ENCODE assay signal across 14 cellular contexts in genomic region chr2:169073211-169073971, GRCh38. TPM values are rescaled to one million over a fixed set of nuclear protein-coding genes. Genes with fewer than 3 reads are reported as not detected.
DNase-seq lines count a peak whose midpoint lies in the region; ATAC-seq lines count a peak whose summit lies in the region.
"Had no signal": no experiment of that assay in that cellular context is flagged by ENCODE, and none has a peak within 500 bp of the region (broad histone marks: within the 10 kb centered on the region; RNA-seq: fewer than 3 reads in every experiment).

No MANE protein-coding gene starts in this region.

- intact Hi-C loops in activated naive CD4-positive, alpha-beta T cell treated with anti-CD3 and anti-CD28 coated beads for 36 hours (cut with micrococcal nuclease): loop anchor here (2.0 to 5.0 kb wide), 3 partner anchors 21 to 861 kb away; no protein-coding TSS in a partner anchor

- H3K4me3 Mint-ChIP-seq in activated naive CD4-positive, alpha-beta T cell treated with anti-CD3 and anti-CD28 coated beads for 36 hours: no peak overlapping the region
- H3K4me3 Mint-ChIP-seq in activated naive CD4-positive, alpha-beta T cell treated with anti-CD3 and anti-CD28 coated beads, Interleukin-2, amount 10 ng/mL, durations not matched to agents 7 days and 5 days: no peak overlapping the region

- H3K27me3 ChIP-seq in endocrine pancreas (ENCODE audit: control insufficient read depth, insufficient read depth, low read length): no peaks in the 10 kb centered on the region
- H3K27me3 ChIP-seq: breast epithelium had no signal

- H3K9me3 Mint-ChIP-seq in activated naive CD4-positive, alpha-beta T cell treated with anti-CD3 and anti-CD28 coated beads for 36 hours: no peaks in the 10 kb centered on the region
- H3K9me3 Mint-ChIP-seq in activated naive CD4-positive, alpha-beta T cell treated with anti-CD3 and anti-CD28 coated beads, Interleukin-2, amount 10 ng/mL, durations not matched to agents 7 days and 5 days: no peaks in the 10 kb centered on the region

- H3K27me3 Mint-ChIP-seq in activated naive CD4-positive, alpha-beta T cell treated with anti-CD3 and anti-CD28 coated beads for 36 hours (ENCODE audit: low read depth): peaks cover 2% of the 10 kb centered on the region
- H3K27me3 Mint-ChIP-seq in activated naive CD4-positive, alpha-beta T cell treated with anti-CD3 and anti-CD28 coated beads, Interleukin-2, amount 10 ng/mL, durations not matched to agents 7 days and 5 days: no peaks in the 10 kb centered on the region

- H3K9ac ChIP-seq in endocrine pancreas (ENCODE audit: control insufficient read depth, insufficient read depth, low read length): no peak overlapping the region

- H3K27ac Mint-ChIP-seq in activated naive CD4-positive, alpha-beta T cell treated with anti-CD3 and anti-CD28 coated beads for 36 hours: peak overlapping the region; percentile 81
- no peak overlapping the region for H3K27ac Mint-ChIP-seq in activated naive CD4-positive, alpha-beta T cell treated with anti-CD3 and anti-CD28 coated beads, Interleukin-2, amount 10 ng/mL, durations not matched to agents 7 days and 5 days
- H3K27ac Mint-ChIP-seq: progenitor cell of endocrine pancreas had no signal

- H3K4me3 ChIP-seq in endocrine pancreas (ENCODE audit: control insufficient read depth, insufficient read depth, low read length): peak overlapping the region; percentile 74
- H3K4me3 ChIP-seq: breast epithelium had no signal

- no peaks in the 10 kb centered on the region for H3K36me3 ChIP-seq in endocrine pancreas (ENCODE audit: control insufficient read depth, insufficient read depth, low read length)
- H3K36me3 ChIP-seq: breast epithelium had no signal

- DNase-seq in activated naive CD4-positive, alpha-beta T cell treated with anti-CD3 and anti-CD28 coated beads for 36 hours: no peak
- no peak for DNase-seq in activated naive CD4-positive, alpha-beta T cell treated with anti-CD3 and anti-CD28 coated beads, Interleukin-2, amount 10 ng/mL, durations not matched to agents 7 days and 5 days
- DNase-seq in HT1080 (ENCODE audit: low read depth) (peak; percentile 48), NCI-H128 (lab: John Stamatoyannopoulos, UW; ENCODE audit: unreplicated experiment) (no peak), NCI-H2107 treated with DMSO at 0.1 percent for 48 hours (lab: John Stamatoyannopoulos, UW; ENCODE audit: unreplicated experiment) (no peak), NCI-H2196 (lab: John Stamatoyannopoulos, UW; ENCODE audit: unreplicated experiment) (no peak)
- DNase-seq in stimulated activated naive CD8-positive, alpha-beta T cell treated with anti-CD3 and anti-CD28 coated beads, Interleukin-15, Interleukin-2, amounts not matched to agents 100 U/mL and 50 U/mL, for 24 hours: no peak
- DNase-seq: DMS153, left colon, NCI-H1436, NCI-H2227 treated with DMSO at 0.1 percent for 48 hours had no signal

- peaks cover 2% of the 10 kb centered on the region for H3K36me3 Mint-ChIP-seq in activated naive CD4-positive, alpha-beta T cell treated with anti-CD3 and anti-CD28 coated beads for 36 hours (ENCODE audit: low read depth)
- no peaks in the 10 kb centered on the region for H3K36me3 Mint-ChIP-seq in activated naive CD4-positive, alpha-beta T cell treated with anti-CD3 and anti-CD28 coated beads, Interleukin-2, amount 10 ng/mL, durations not matched to agents 7 days and 5 days

- H3K9me3 ChIP-seq in endocrine pancreas (ENCODE audit: control insufficient read depth, low read length): no peaks in the 10 kb centered on the region
- H3K9me3 ChIP-seq: breast epithelium had no signal

- peak; percentile 5 for ATAC-seq in stimulated activated naive CD8-positive, alpha-beta T cell treated with anti-CD3 and anti-CD28 coated beads, Interleukin-15, Interleukin-2, amounts not matched to agents 100 U/mL and 50 U/mL, for 24 hours

- H3K4me1 Mint-ChIP-seq in activated naive CD4-positive, alpha-beta T cell treated with anti-CD3 and anti-CD28 coated beads for 36 hours (ENCODE audit: low read depth): peaks cover 41% of the 10 kb centered on the region
- H3K4me1 Mint-ChIP-seq in activated naive CD4-positive, alpha-beta T cell treated with anti-CD3 and anti-CD28 coated beads, Interleukin-2, amount 10 ng/mL, durations not matched to agents 7 days and 5 days: peaks cover 19% of the 10 kb centered on the region

- H3K4me1 ChIP-seq in endocrine pancreas (ENCODE audit: control insufficient read depth, insufficient read depth, low read length): peaks cover 3% of the 10 kb centered on the region
- H3K4me1 ChIP-seq: breast epithelium had no signal

- CTCF ChIA-PET in activated naive CD4-positive, alpha-beta T cell treated with anti-CD3 and anti-CD28 coated beads for 36 hours (lab: Charles Lee): no interaction called here
- CTCF ChIA-PET in activated naive CD4-positive, alpha-beta T cell treated with anti-CD3 and anti-CD28 coated beads, Interleukin-2, amount 10 ng/mL, durations not matched to agents 7 days and 5 days (lab: Charles Lee): no interaction called here

RNA-seq across cellular contexts. Expression of gene DHRS9, which starts 4.0 kb away (rescaled TPM):
- 1 to 10 TPM; 2.0 to 2.6 TPM for total RNA-seq in activated naive CD4-positive, alpha-beta T cell treated with anti-CD3 and anti-CD28 coated beads for 36 hours
- total RNA-seq in HT1080 (2014; rRNA removed; shearing (Covaris generic)): 0.20 and 0.21 TPM in 2 replicates
- 0.11 TPM in 1 of 2 replicates, not detected in the other for polyA plus RNA-seq in HT1080 (2015; cell fraction: cytosol; rRNA removed)
- polyA plus RNA-seq in HT1080 (2015; cell fraction: nucleus; rRNA removed): 0.11 TPM in 1 of 2 replicates, not detected in the other
- total RNA-seq: progenitor cell of endocrine pancreas had no signal

RNA-seq across cellular contexts. Expression of gene ABCB11, which starts 42.3 kb away (rescaled TPM):
- total RNA-seq in activated naive CD4-positive, alpha-beta T cell treated with anti-CD3 and anti-CD28 coated beads for 36 hours: not detected
- under 0.01 TPM in 1 of 2 replicates, not detected in the other for total RNA-seq in HT1080 (2014; rRNA removed; shearing (Covaris generic))
- polyA plus RNA-seq in HT1080 (2015; cell fraction: cytosol; rRNA removed): not detected in 2 replicates
- 0.03 TPM in 1 of 2 replicates, not detected in the other for polyA plus RNA-seq in HT1080 (2015; cell fraction: nucleus; rRNA removed)
